Comparison of ENCODE assay signal across 8 cellular contexts in genomic region chr1:218164930-218165686, GRCh38.
A peak's percentile ranks its signal among the peaks of the same experiment; 100 is the strongest.
DNase-seq lines count a peak whose midpoint lies in the region; ATAC-seq and TF ChIP-seq lines count a peak whose summit lies in the region.

No MANE protein-coding gene starts in this region.

- ATAC-seq in GM18868 (IDR thresholded peaks at IDR 0.05; ENCODE audit: unreplicated experiment) (peak; percentile 57), HG03442 (IDR thresholded peaks at IDR 0.05; ENCODE audit: unreplicated experiment) (peak; percentile 39), GM18520 (IDR thresholded peaks at IDR 0.05; ENCODE audit: unreplicated experiment) (no peak)
- peak; percentile 45 for ATAC-seq in activated CD8-positive, alpha-beta T cell treated with anti-CD3 and anti-CD28 coated beads for 36 hours

- no peak overlapping the region for H2BK12ac ChIP-seq in trophoblast cell (ENCODE audit: low read length)

- POLR2A ChIA-PET in AG04449 (lab: Yijun Ruan, JAX): no interaction called here
- POLR2A ChIA-PET in activated CD8-positive, alpha-beta T cell treated with anti-CD3 and anti-CD28 coated beads for 36 hours (lab: Charles Lee): no interaction called here

- H3K9me3 ChIP-seq in trophoblast cell (ENCODE audit: insufficient read depth, low read depth, low read length): peaks cover 1% of the 10 kb centered on the region

- no peak overlapping the region for H3K23ac ChIP-seq in trophoblast cell (ENCODE audit: low read length)

- peak overlapping the region; percentile 56 for H3K9ac ChIP-seq in trophoblast cell (ENCODE audit: low read length)

- no peak overlapping the region for H4K12ac ChIP-seq in trophoblast cell (ENCODE audit: low read depth, low read length)

- H3K27me3 ChIP-seq in trophoblast cell (ENCODE audit: insufficient read depth, low read length): peaks cover 26% of the 10 kb centered on the region

- peak overlapping the region; percentile 50 for H3K4me3 Mint-ChIP-seq in activated CD8-positive, alpha-beta T cell treated with anti-CD3 and anti-CD28 coated beads for 36 hours
- peak overlapping the region; percentile 89 for H3K4me3 Mint-ChIP-seq in glutamatergic neuron (ENCODE audit: unreplicated experiment)

- no peak overlapping the region for H4K8ac ChIP-seq in trophoblast cell (ENCODE audit: low read depth, low read length)

- CTCF ChIA-PET in AG04449 (lab: Yijun Ruan, JAX): no interaction called here
- CTCF ChIA-PET in activated CD8-positive, alpha-beta T cell treated with anti-CD3 and anti-CD28 coated beads for 36 hours (lab: Charles Lee): interaction anchor here (1.0 kb wide), 1 partner anchor 9 kb away, joined by 3 read pairs; no protein-coding TSS in a partner anchor

- H2BK120ac ChIP-seq in trophoblast cell (ENCODE audit: insufficient read depth, low read length, poor library complexity): no peak overlapping the region

- H3K27ac Mint-ChIP-seq in activated CD8-positive, alpha-beta T cell treated with anti-CD3 and anti-CD28 coated beads for 36 hours: no peak overlapping the region
- peak overlapping the region; percentile 81 for H3K27ac Mint-ChIP-seq in glutamatergic neuron (ENCODE audit: unreplicated experiment)

- no peaks in the 10 kb centered on the region for H3K79me1 ChIP-seq in trophoblast cell (ENCODE audit: low read length)

- H3K4me2 ChIP-seq in trophoblast cell (ENCODE audit: low read length): peak overlapping the region; percentile 99

- no peaks in the 10 kb centered on the region for H3K79me2 ChIP-seq in trophoblast cell (ENCODE audit: control insufficient read depth, insufficient read depth, low read length, poor library complexity)

- no CpG with 5 or more reads among the region's 79 CpGs for WGBS in trophoblast cell (ENCODE audit: extremely low coverage, insufficient coverage, insufficient read length)

- H2BK5ac ChIP-seq in trophoblast cell (ENCODE audit: low read depth, low read length, poor library complexity): no peak overlapping the region

- H3K36me3 ChIP-seq in trophoblast cell (ENCODE audit: control insufficient read depth in 1 of 2, insufficient read depth in 2 of 2, low read length in 2 of 2): no peaks in the 10 kb centered on the region

- no peak overlapping the region for H3K27ac ChIP-seq in trophoblast cell (ENCODE audit: low read depth, low read length)

- peaks cover 5 to 11% of the 10 kb centered on the region in 2 experiments for H3K4me1 ChIP-seq in trophoblast cell (ENCODE audit: control insufficient read depth in 1 of 2, insufficient read depth in 2 of 2, low read length in 2 of 2)

- H3K14ac ChIP-seq in trophoblast cell (ENCODE audit: low read length): no peak overlapping the region

- no peak overlapping the region for H2AK5ac ChIP-seq in trophoblast cell (ENCODE audit: low read length)

- H2AFZ ChIP-seq in trophoblast cell (ENCODE audit: insufficient read depth, low read length, poor library complexity): peak overlapping the region; percentile 76

- H3K18ac ChIP-seq in trophoblast cell (ENCODE audit: low read length): no peak overlapping the region

- no peak overlapping the region for H3K4ac ChIP-seq in trophoblast cell (ENCODE audit: low read depth, low read length)

- TF ChIP-seq CTCF in AG04449 (IDR thresholded peaks at IDR 0.05; ENCODE audit: insufficient read depth, low read length, missing control alignments): no peak
- TF ChIP-seq CTCF in activated CD8-positive, alpha-beta T cell treated with anti-CD3 and anti-CD28 coated beads for 36 hours (IDR thresholded peaks at IDR 0.05): no peak
- TF ChIP-seq CTCF in glutamatergic neuron (IDR thresholded peaks at IDR 0.05; ENCODE audit: partially characterized antibody, unreplicated experiment): no peak

- H3K4me3 ChIP-seq in AG04449 (ENCODE audit: low read depth, low read length) (peak overlapping the region; percentile 44), trophoblast cell (ENCODE audit: low read depth, low read length) (peak overlapping the region; percentile 64)

- H4K91ac ChIP-seq in trophoblast cell (ENCODE audit: low read depth, low read length): no peak overlapping the region

- DNase-seq in AG04449 (ENCODE audit: low read depth, low spot score) (no peak), glutamatergic neuron (peak; percentile 62), trophoblast cell (no peak)
- peak; percentile 30 for DNase-seq in activated CD8-positive, alpha-beta T cell treated with anti-CD3 and anti-CD28 coated beads for 36 hours
- DNase-seq in activated effector memory CD4-positive, alpha-beta T cell treated with Interleukin-2 at 50 U/mL for 16 hours: no peak

- H3K27me3 Mint-ChIP-seq in activated CD8-positive, alpha-beta T cell treated with anti-CD3 and anti-CD28 coated beads for 36 hours: peaks cover 55% of the 10 kb centered on the region
- H3K27me3 Mint-ChIP-seq in glutamatergic neuron (ENCODE audit: unreplicated experiment): peaks cover 10% of the 10 kb centered on the region

- peaks cover 2% of the 10 kb centered on the region for H3K36me3 Mint-ChIP-seq in activated CD8-positive, alpha-beta T cell treated with anti-CD3 and anti-CD28 coated beads for 36 hours (ENCODE audit: low read depth)
- H3K36me3 Mint-ChIP-seq in glutamatergic neuron (ENCODE audit: unreplicated experiment): no peaks in the 10 kb centered on the region

- peaks cover 14% of the 10 kb centered on the region for H3K4me1 Mint-ChIP-seq in activated CD8-positive, alpha-beta T cell treated with anti-CD3 and anti-CD28 coated beads for 36 hours (ENCODE audit: low read depth)
- peaks cover 12% of the 10 kb centered on the region for H3K4me1 Mint-ChIP-seq in glutamatergic neuron (ENCODE audit: low read depth, unreplicated experiment)

- no peaks in the 10 kb centered on the region for H3K9me3 Mint-ChIP-seq in activated CD8-positive, alpha-beta T cell treated with anti-CD3 and anti-CD28 coated beads for 36 hours
- H3K9me3 Mint-ChIP-seq in glutamatergic neuron (ENCODE audit: unreplicated experiment): peaks cover 6% of the 10 kb centered on the region

- intact Hi-C loops in activated CD8-positive, alpha-beta T cell treated with anti-CD3 and anti-CD28 coated beads for 36 hours (cut with micrococcal nuclease): no loop called here

Comparison
In these comparisons a context has a peak if more than half of its experiments do, and no peak if none do; other contexts are left out.
1. DNase-seq: peak in activated CD8-positive, alpha-beta T cell treated with anti-CD3 and anti-CD28 coated beads for 36 hours (single experiment) and glutamatergic neuron (single experiment); none in AG04449 (single experiment), trophoblast cell (0 of 2) and activated effector memory CD4-positive, alpha-beta T cell treated with Interleukin-2 at 50 U/mL for 16 hours (single experiment).